In the genomic region with DNA sequence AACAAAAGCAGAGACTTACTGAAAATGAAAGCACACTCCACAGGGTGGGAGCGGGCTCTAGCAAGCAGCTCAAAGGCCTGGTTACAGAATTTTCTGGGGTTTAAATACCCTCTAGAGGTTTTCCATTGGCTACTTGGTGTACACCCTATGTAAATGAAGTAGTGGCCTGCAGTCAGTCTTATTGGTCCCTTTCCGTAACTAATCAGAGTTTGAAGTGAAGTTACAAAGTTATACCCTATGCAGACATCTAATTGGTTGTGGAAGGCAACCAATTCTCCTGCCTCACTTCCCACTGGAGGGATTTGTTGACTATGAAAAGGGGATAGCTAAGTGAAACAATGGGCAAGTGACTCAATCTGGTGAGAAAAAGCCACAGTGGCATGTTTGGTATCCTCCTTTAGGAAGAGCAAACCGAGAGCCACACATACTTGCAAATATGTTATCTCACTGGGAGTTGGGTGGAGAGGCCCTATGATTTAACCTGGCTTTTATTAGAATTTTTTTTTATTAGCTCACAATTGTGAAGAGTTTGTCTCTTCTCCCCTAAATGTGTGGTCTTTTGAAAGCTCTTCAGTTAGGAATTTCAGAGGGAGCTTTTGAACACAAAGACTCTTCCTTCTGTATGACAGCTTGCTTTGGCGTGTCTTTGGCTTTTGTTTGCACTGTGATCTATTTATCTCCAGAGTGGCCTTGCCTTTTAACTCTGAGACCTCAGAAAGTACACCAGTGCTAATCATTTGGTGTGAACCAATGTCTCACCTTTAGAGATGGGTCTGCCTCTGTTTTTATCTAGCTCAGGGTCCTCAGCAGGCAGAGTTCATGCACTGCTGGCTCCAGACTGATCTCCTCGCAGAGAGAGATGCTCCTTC, we compare ENCODE assay signal across 8 cellular contexts.
A peak's percentile ranks its signal among the peaks of the same experiment; 100 is the strongest.
DNase-seq lines count a peak whose midpoint lies in the region; ATAC-seq and TF ChIP-seq lines count a peak whose summit lies in the region.

No MANE protein-coding gene starts in this region.

- peak overlapping the region; percentile 3 for H3K4me3 ChIP-seq in CD4-positive, CD25-positive, alpha-beta regulatory T cell (ENCODE audit: low read depth, low read length)

- DNase-seq in CD4-positive, CD25-positive, alpha-beta regulatory T cell = no peak
- peak; percentile 87 for DNase-seq in NCI-H226
- no peak for DNase-seq in endothelial cell (ENCODE audit: low spot score)
- DNase-seq in non-pigmented ciliary epithelial cell (ENCODE audit: low read depth) = peak; percentile 93
- no peak for DNase-seq in NCI-H446 (lab: John Stamatoyannopoulos, UW)

- H3K27ac Mint-ChIP-seq in CD4-positive, CD25-positive, alpha-beta regulatory T cell = peak overlapping the region; percentile 20 to 74 (median 72)
- H3K27ac Mint-ChIP-seq in endothelial cell (ENCODE audit: unreplicated experiment) = peak overlapping the region; percentile 92

- no peak for ATAC-seq in CD4-positive, CD25-positive, alpha-beta regulatory T cell (ENCODE audit: low read depth in 2 of 2)
- ATAC-seq in HG02870 (IDR thresholded peaks at IDR 0.05; ENCODE audit: unreplicated experiment) (no peak), GM19452 (IDR thresholded peaks at IDR 0.05; ENCODE audit: unreplicated experiment) (no peak), HG03159 (IDR thresholded peaks at IDR 0.05; ENCODE audit: unreplicated experiment) (no peak)

- TF ChIP-seq CTCF in endothelial cell (IDR thresholded peaks at IDR 0.05; ENCODE audit: unreplicated experiment) = no peak

- no peaks in the 10 kb centered on the region for H3K36me3 ChIP-seq in CD4-positive, CD25-positive, alpha-beta regulatory T cell (ENCODE audit: control insufficient read depth, insufficient read depth, low read length)

- no peaks in the 10 kb centered on the region for H3K9me3 ChIP-seq in CD4-positive, CD25-positive, alpha-beta regulatory T cell (ENCODE audit: control insufficient read depth in 2 of 2, low read length in 2 of 2)

- H3K36me3 Mint-ChIP-seq in CD4-positive, CD25-positive, alpha-beta regulatory T cell = peaks cover 8% of the 10 kb centered on the region
- no peaks in the 10 kb centered on the region for H3K36me3 Mint-ChIP-seq in endothelial cell (ENCODE audit: low read depth, unreplicated experiment)

- peaks cover 78% of the 10 kb centered on the region for H3K4me1 ChIP-seq in CD4-positive, CD25-positive, alpha-beta regulatory T cell (ENCODE audit: control insufficient read depth, insufficient read depth, low read length, poor library complexity, severe bottlenecking)

- peak overlapping the region; percentile 7 for H3K27ac ChIP-seq in CD4-positive, CD25-positive, alpha-beta regulatory T cell (ENCODE audit: insufficient read depth, low read length, poor library complexity, severe bottlenecking)

- peak overlapping the region; percentile 25 to 51 (median 48) for H3K4me3 Mint-ChIP-seq in CD4-positive, CD25-positive, alpha-beta regulatory T cell
- H3K4me3 Mint-ChIP-seq in endothelial cell (ENCODE audit: unreplicated experiment) = peak overlapping the region; percentile 39

- peaks cover 49 to 96% (median 83%) of the 10 kb centered on the region in 4 donors for H3K4me1 Mint-ChIP-seq in CD4-positive, CD25-positive, alpha-beta regulatory T cell
- peaks cover 81% of the 10 kb centered on the region for H3K4me1 Mint-ChIP-seq in endothelial cell (ENCODE audit: unreplicated experiment)

- H3K27me3 Mint-ChIP-seq in CD4-positive, CD25-positive, alpha-beta regulatory T cell = no peaks in the 10 kb centered on the region
- H3K27me3 Mint-ChIP-seq in endothelial cell (ENCODE audit: unreplicated experiment) = peaks cover 11% of the 10 kb centered on the region

- no peaks in the 10 kb centered on the region for H3K9me3 Mint-ChIP-seq in CD4-positive, CD25-positive, alpha-beta regulatory T cell
- no peaks in the 10 kb centered on the region for H3K9me3 Mint-ChIP-seq in endothelial cell (ENCODE audit: unreplicated experiment)

- H3K27me3 ChIP-seq in CD4-positive, CD25-positive, alpha-beta regulatory T cell (ENCODE audit: control insufficient read depth, insufficient read depth, low read length) = no peaks in the 10 kb centered on the region

Comparison
In these comparisons a context has a peak if more than half of its experiments do, and no peak if none do; other contexts are left out.
1. DNase-seq: peak in NCI-H226 (single experiment) and non-pigmented ciliary epithelial cell (single experiment); none in CD4-positive, CD25-positive, alpha-beta regulatory T cell (0 of 3), endothelial cell (single experiment) and NCI-H446 (0 of 2).